ENCODE assay signal across 11 cellular contexts in genomic region chr5:36060516-36060885, GRCh38. TPM values are rescaled to one million over a fixed set of nuclear protein-coding genes. Genes with fewer than 3 reads are reported as not detected.
DNase-seq lines count a peak whose midpoint lies in the region; ATAC-seq and TF ChIP-seq lines count a peak whose summit lies in the region.
"Had no signal": no experiment of that assay in that cellular context is flagged by ENCODE, and none has a peak within 500 bp of the region (broad histone marks: within the 10 kb centered on the region; RNA-seq: fewer than 3 reads in every experiment).

No MANE protein-coding gene starts in this region.

- DNase-seq in NCI-H2171 treated with DMSO at 0.1 percent for 48 hours (lab: John Stamatoyannopoulos, UW) (peak; percentile 30), NCI-H2171 (lab: John Stamatoyannopoulos, UW) (no peak), SK-N-DZ (ENCODE audit: low spot score) (peak; percentile 9), osteocyte (ENCODE audit: extremely low spot score, unreplicated experiment) (no peak), GF-D8 (lab: John Stamatoyannopoulos, UW) (no peak), NCI-H146 (lab: John Stamatoyannopoulos, UW) (no peak)
- DNase-seq: activated CD8-positive, alpha-beta T cell treated with anti-CD3 and anti-CD28 coated beads for 36 hours; CD4-positive, CD25-positive, alpha-beta regulatory T cell; naive thymus-derived CD4-positive, alpha-beta T cell had no signal

- no peaks in the 10 kb centered on the region for H3K9me3 Mint-ChIP-seq in osteocyte (ENCODE audit: unreplicated experiment)

- peak; percentile 19 for TF ChIP-seq CTCF in osteocyte (IDR thresholded peaks at IDR 0.05)

- H3K4me3 Mint-ChIP-seq in osteocyte (ENCODE audit: unreplicated experiment), result no peak overlapping the region
- H3K4me3 Mint-ChIP-seq: activated CD8-positive, alpha-beta T cell treated with anti-CD3 and anti-CD28 coated beads for 36 hours; CD4-positive, CD25-positive, alpha-beta regulatory T cell; naive thymus-derived CD4-positive, alpha-beta T cell had no signal

- no peaks in the 10 kb centered on the region for H3K36me3 Mint-ChIP-seq in osteocyte (ENCODE audit: unreplicated experiment)
- H3K36me3 Mint-ChIP-seq: CD4-positive, CD25-positive, alpha-beta regulatory T cell; naive thymus-derived CD4-positive, alpha-beta T cell had no signal

- H3K27ac Mint-ChIP-seq in osteocyte (ENCODE audit: unreplicated experiment), result no peak overlapping the region
- H3K27ac Mint-ChIP-seq: activated CD8-positive, alpha-beta T cell treated with anti-CD3 and anti-CD28 coated beads for 36 hours; CD4-positive, CD25-positive, alpha-beta regulatory T cell; naive thymus-derived CD4-positive, alpha-beta T cell had no signal

- peaks cover 26% of the 10 kb centered on the region for H3K27me3 Mint-ChIP-seq in osteocyte (ENCODE audit: unreplicated experiment)

- ATAC-seq in HG03439 (IDR thresholded peaks at IDR 0.05; ENCODE audit: unreplicated experiment) (peak; percentile 77), GM21528 (IDR thresholded peaks at IDR 0.05; ENCODE audit: low FRiP score, unreplicated experiment) (no peak)
- ATAC-seq: activated CD8-positive, alpha-beta T cell treated with anti-CD3 and anti-CD28 coated beads for 36 hours; naive thymus-derived CD4-positive, alpha-beta T cell had no signal

- no peaks in the 10 kb centered on the region for H3K4me1 Mint-ChIP-seq in osteocyte (ENCODE audit: unreplicated experiment)
- H3K4me1 Mint-ChIP-seq: CD4-positive, CD25-positive, alpha-beta regulatory T cell had no signal

RNA-seq across cellular contexts. Expression of gene UGT3A2, which starts 6.2 kb away (rescaled TPM):
- polyA plus RNA-seq in SK-N-DZ (2014; cell fraction: cytosol; rRNA removed), result 1.2 and 1.8 TPM in 2 replicates
- polyA plus RNA-seq in SK-N-DZ (2014; cell fraction: nucleus; rRNA removed), result 0.49 and 0.50 TPM in 2 replicates
- not detected in 2 replicates for total RNA-seq in osteocyte
- total RNA-seq: activated CD8-positive, alpha-beta T cell treated with anti-CD3 and anti-CD28 coated beads for 36 hours; CD4-positive, CD25-positive, alpha-beta regulatory T cell had no signal

Comparison
In these comparisons a context has a peak if more than half of its experiments do, and no peak if none do; other contexts are left out.
1. DNase-seq: peak in NCI-H2171 treated with DMSO at 0.1 percent for 48 hours (single experiment) and SK-N-DZ (single experiment); none in NCI-H2171 (single experiment), osteocyte (single experiment), GF-D8 (single experiment) and NCI-H146 (single experiment).